In the genomic region with DNA sequence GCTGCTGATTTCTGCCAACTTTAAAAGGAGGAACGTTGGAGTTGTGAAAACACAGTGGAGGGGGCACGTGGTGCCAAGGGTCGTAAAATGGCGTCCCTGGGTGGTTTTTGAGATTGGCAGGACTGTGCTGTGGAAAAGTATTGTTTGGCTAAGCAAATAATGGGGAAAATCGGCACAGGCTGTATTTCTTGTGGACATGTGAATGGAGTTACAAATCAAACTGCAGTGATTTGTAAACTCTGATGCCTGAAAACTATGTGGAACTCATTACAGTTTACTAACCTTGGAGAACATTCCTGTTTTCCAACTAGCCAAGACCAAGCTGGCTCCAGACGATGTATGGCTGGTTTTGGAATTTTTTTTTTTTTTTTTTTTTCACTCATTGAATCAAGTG, we compare ENCODE assay signal across 11 cellular contexts.
A peak's percentile ranks its signal among the peaks of the same experiment; 100 is the strongest.
DNase-seq lines count a peak whose midpoint lies in the region; ATAC-seq, FAIRE-seq and TF ChIP-seq lines count a peak whose summit lies in the region.
"Had no signal": no experiment of that assay in that cellular context is flagged by ENCODE, and none has a peak within 500 bp of the region (broad histone marks: within the 10 kb centered on the region; RNA-seq: fewer than 3 reads in every experiment).

No MANE protein-coding gene starts in this region.

- H3K9me3 ChIP-seq in neural progenitor cell (ENCODE audit: low read depth) (no peaks in the 10 kb centered on the region), body of pancreas (no peaks in the 10 kb centered on the region)

- no peak for TF ChIP-seq CTCF in neural progenitor cell (IDR thresholded peaks at IDR 0.05)
- TF ChIP-seq CTCF in body of pancreas (IDR thresholded peaks at IDR 0.05): no peak
- TF ChIP-seq CTCF in D721Med (IDR thresholded peaks at IDR 0.05; ENCODE audit: insufficient read depth, missing control alignments): no peak

- no peaks in the 10 kb centered on the region for H4K20me1 ChIP-seq in neural progenitor cell (ENCODE audit: low read depth)

- peak; percentile 11 for DNase-seq in AG08395 (ENCODE audit: low spot score)
- DNase-seq in NCI-H526 (lab: John Stamatoyannopoulos, UW): peak; percentile 30 to 63
- no peak for DNase-seq in epithelial cell of prostate (ENCODE audit: low read depth, low spot score)
- no peak for DNase-seq in neural progenitor cell (ENCODE audit: low spot score)
- no peak for DNase-seq in body of pancreas
- DNase-seq in DMS79 (lab: John Stamatoyannopoulos, UW): no peak
- no peak for DNase-seq in H4 (ENCODE audit: low spot score)
- DNase-seq in D721Med (ENCODE audit: insufficient read length, low spot score): no peak
- DNase-seq: effector memory CD8-positive, alpha-beta T cell; hippocampal formation; midbrain had no signal

- H3F3A ChIP-seq in neural progenitor cell (ENCODE audit: low read depth): no peaks in the 10 kb centered on the region

- no peak for FAIRE-seq in D721Med (lab: Jason Lieb, UNC)

- H3K36me3 ChIP-seq in neural progenitor cell (no peaks in the 10 kb centered on the region), body of pancreas (replicated peaks in 1 of 2; ENCODE audit: insufficient read depth in 1 of 2, low read depth in 2 of 2) (no peaks in the 10 kb centered on the region)

- no peak overlapping the region for H3K4me3 Mint-ChIP-seq in neural progenitor cell
- H3K4me3 Mint-ChIP-seq: effector memory CD8-positive, alpha-beta T cell had no signal

- H3K9ac ChIP-seq in neural progenitor cell: no peak overlapping the region

- peak overlapping the region; percentile 50 for H3K4me2 ChIP-seq in neural progenitor cell

- H3K4me1 Mint-ChIP-seq in neural progenitor cell: peaks cover 46% of the 10 kb centered on the region

- peak overlapping the region; percentile 98 for H3K27ac ChIP-seq in epithelial cell of prostate
- H3K27ac ChIP-seq in neural progenitor cell: no peak overlapping the region
- no peak overlapping the region for H3K27ac ChIP-seq in body of pancreas

- no peak overlapping the region for H3K27ac Mint-ChIP-seq in neural progenitor cell
- H3K27ac Mint-ChIP-seq: effector memory CD8-positive, alpha-beta T cell had no signal

- H3K4me3 ChIP-seq in neural progenitor cell: no peak overlapping the region
- no peak overlapping the region for H3K4me3 ChIP-seq in body of pancreas

- H3K4me1 ChIP-seq in neural progenitor cell: peaks cover 32% of the 10 kb centered on the region
- H3K4me1 ChIP-seq in body of pancreas: peaks cover 8% of the 10 kb centered on the region

- WGBS in body of pancreas, 2 donors: 60 to 62% methylated on average over 6 of the region's 6 CpGs

- intact Hi-C loops in body of pancreas (cut with DNase I): no loop called here

- H3K36me3 Mint-ChIP-seq in neural progenitor cell: peaks cover 16% of the 10 kb centered on the region

- H3K27me3 Mint-ChIP-seq in neural progenitor cell (ENCODE audit: insufficient read depth, low read depth): no peaks in the 10 kb centered on the region
- H3K27me3 Mint-ChIP-seq: effector memory CD8-positive, alpha-beta T cell had no signal

- no peak for ATAC-seq in body of pancreas
- ATAC-seq: effector memory CD8-positive, alpha-beta T cell had no signal

- TF ChIP-seq POLR2A in body of pancreas (IDR thresholded peaks at IDR 0.05): no peak

- no peaks in the 10 kb centered on the region for H3K79me2 ChIP-seq in neural progenitor cell (ENCODE audit: low read depth)

- peak overlapping the region; percentile 82 for H2AFZ ChIP-seq in neural progenitor cell (replicated peaks)

- no peaks in the 10 kb centered on the region for H3K27me3 ChIP-seq in neural progenitor cell
- H3K27me3 ChIP-seq in body of pancreas: no peaks in the 10 kb centered on the region

- no peaks in the 10 kb centered on the region for H3K9me3 Mint-ChIP-seq in neural progenitor cell
- H3K9me3 Mint-ChIP-seq: effector memory CD8-positive, alpha-beta T cell had no signal

Comparison
In these comparisons a context has a peak if more than half of its experiments do, and no peak if none do; other contexts are left out.
1. DNase-seq: peak in AG08395 (single experiment) and NCI-H526 (2 of 2); none in epithelial cell of prostate (single experiment), neural progenitor cell (single experiment), body of pancreas (0 of 4), DMS79 (single experiment), H4 (single experiment) and D721Med (single experiment).